Comparison of ENCODE assay signal across 23 cellular contexts in genomic region chr20:25534845-25535244, GRCh38. TPM values are rescaled to one million over a fixed set of nuclear protein-coding genes. Genes with fewer than 3 reads are reported as not detected.
A peak's percentile ranks its signal among the peaks of the same experiment; 100 is the strongest.
DNase-seq lines count a peak whose midpoint lies in the region; TF ChIP-seq lines count a peak whose summit lies in the region.
"Had no signal": no experiment of that assay in that cellular context is flagged by ENCODE, and none has a peak within 500 bp of the region (broad histone marks: within the 10 kb centered on the region; RNA-seq: fewer than 3 reads in every experiment).

No MANE protein-coding gene starts in this region.

- no peak overlapping the region for H2BK20ac ChIP-seq in H9 (ENCODE audit: low read depth, low read length, poor library complexity, severe bottlenecking)

- H3K79me1 ChIP-seq in H9 (ENCODE audit: insufficient read depth, low read depth, low read length, poor library complexity, severe bottlenecking), result peaks cover 3% of the 10 kb centered on the region

- H3K27me3 Mint-ChIP-seq in H9 (ENCODE audit: low read depth), result peaks cover 3% of the 10 kb centered on the region; the same call in 1 of the 2 replicates

- H2AK5ac ChIP-seq in H9 (ENCODE audit: insufficient read length, low read length), result no peak overlapping the region

- H3K4me3 Mint-ChIP-seq in H9, result no peak overlapping the region; a peak in 1 of 5 replicates
- H3K4me3 Mint-ChIP-seq: CD4-positive, alpha-beta memory T cell had no signal

- H3K23me2 ChIP-seq in H9 (ENCODE audit: insufficient read length, low read depth, low read length, poor library complexity, severe bottlenecking), result no peaks in the 10 kb centered on the region

- peaks cover 65 to 80% of the 10 kb centered on the region in 2 experiments for H3K4me1 Mint-ChIP-seq in H9
- H3K4me1 Mint-ChIP-seq: CD4-positive, alpha-beta memory T cell had no signal

- no peak overlapping the region for H3K9ac ChIP-seq in H9 (ENCODE audit: extremely low read depth, insufficient read length, low read length)
- H3K9ac ChIP-seq: BLaER1 treated with 17β-estradiol and CSF1 and Interleukin-3, amounts not matched to agents 10 nM and 100 nM had no signal

- H2BK15ac ChIP-seq in H9 (ENCODE audit: low read depth, low read length), result no peak overlapping the region

- H3K27ac ChIP-seq in H9 (ENCODE audit: insufficient read length, low read depth, low read length), result no peak overlapping the region
- H3K27ac ChIP-seq in ascending aorta, result peak overlapping the region; percentile 83 to 93
- peak overlapping the region; percentile 53 for H3K27ac ChIP-seq in hepatocyte
- peak overlapping the region; percentile 53 for H3K27ac ChIP-seq in thymus (ENCODE audit: low read depth)
- H3K27ac ChIP-seq: BLaER1 treated with 17β-estradiol and CSF1 and Interleukin-3, amounts not matched to agents 10 nM and 100 nM; HL-60 had no signal

- no CpG with 5 or more reads among the region's 7 CpGs for WGBS in H9 (ENCODE audit: extremely low coverage, insufficient read length, low lambda C conversion rate)
- 96% methylated on average over 7 of the region's 7 CpGs for WGBS in hepatocyte (ENCODE audit: low lambda C conversion rate, missing lambda C conversion rate)
- 99% methylated on average over 7 of the region's 7 CpGs for WGBS in thymus

- peak overlapping the region; percentile 10 to 82 (median 37); a peak in 3 of 7 replicates for H3K27ac Mint-ChIP-seq in H9
- H3K27ac Mint-ChIP-seq: CD4-positive, alpha-beta memory T cell had no signal

- in situ Hi-C loops in KBM-7 (cut with MboI; ENCODE audit: low pct_unique_long_range_greater_than_20kb, low sequenced_read_pairs), result no loop called here

- H3K79me2 ChIP-seq in H9 (ENCODE audit: insufficient read depth, low read length), result peaks cover 9% of the 10 kb centered on the region; the same call in 1 of the 2 replicates
- peaks cover 94% of the 10 kb centered on the region for H3K79me2 ChIP-seq in hepatocyte

- H2BK120ac ChIP-seq in H9 (ENCODE audit: low read depth, low read length, poor library complexity, severe bottlenecking), result no peak overlapping the region

- DNase-seq in H9 (no peak), ascending aorta (ENCODE audit: low spot score in 2 of 2) (no peak), hepatocyte (ENCODE audit: low spot score) (no peak), NCI-H1436 treated with DMSO at 0.1 percent for 48 hours (lab: John Stamatoyannopoulos, UW) (no peak), KBM-7 (no peak), NCI-H1694 treated with DMSO at 0.1 percent for 48 hours (lab: John Stamatoyannopoulos, UW) (no peak)
- DNase-seq: Caco-2; CD4-positive, alpha-beta memory T cell; DMS 273 treated with DMSO at 0.1 percent for 48 hours; DMS79 treated with DMSO at 0.1 percent for 48 hours; IMR-90; NCI-H1105; NCI-H2081; NCI-H2171; NCI-H345; NCI-H524; NCI-H774; NK-92 treated with Interleukin-12 subunit alpha and Interleukin-12 subunit beta, amount 100 ng/mL, for 24 hours had no signal

- H4K8ac ChIP-seq in H9 (replicated peaks; ENCODE audit: insufficient read length, low read depth, low read length), result no peak overlapping the region

- H3K4ac ChIP-seq in H9 (ENCODE audit: low read depth, low read length), result no peak overlapping the region

- H3K36me3 ChIP-seq in ascending aorta (no peaks in the 10 kb centered on the region), hepatocyte (replicated peaks; ENCODE audit: insufficient read depth, low read depth) (no peaks in the 10 kb centered on the region), thymus (ENCODE audit: control insufficient read depth, insufficient read depth) (peaks cover 8% of the 10 kb centered on the region)
- H3K36me3 ChIP-seq: HAP-1 had no signal

- peaks cover 10 to 24% (median 15%) of the 10 kb centered on the region in 3 experiments; a peak in 6 of 7 replicates for H3K36me3 Mint-ChIP-seq in H9 (ENCODE audit: insufficient read depth in 1 of 3, low read depth in 3 of 3)

- no peak overlapping the region for H3K56ac ChIP-seq in H9 (ENCODE audit: insufficient read length, low read depth, low read length)

- H3K4me3 ChIP-seq in ascending aorta, result no peak overlapping the region
- no peak overlapping the region for H3K4me3 ChIP-seq in hepatocyte
- no peak overlapping the region for H3K4me3 ChIP-seq in thymus (ENCODE audit: low read length)
- H3K4me3 ChIP-seq: BLaER1 treated with 17β-estradiol and CSF1 and Interleukin-3, amounts not matched to agents 10 nM and 100 nM; HAP-1 had no signal

- no peak overlapping the region for H3K4me2 ChIP-seq in H9 (ENCODE audit: insufficient read depth, insufficient read length, low read length)
- no peak overlapping the region for H3K4me2 ChIP-seq in hepatocyte
- H3K4me2 ChIP-seq: BLaER1 treated with 17β-estradiol and CSF1 and Interleukin-3, amounts not matched to agents 10 nM and 100 nM had no signal

- no peak overlapping the region for H4K91ac ChIP-seq in H9 (ENCODE audit: insufficient read length, low read depth, low read length)

- no peak overlapping the region for H2AFZ ChIP-seq in H9 (ENCODE audit: low read length)
- H2AFZ ChIP-seq in hepatocyte, result no peak overlapping the region

- no peak overlapping the region for H3K18ac ChIP-seq in H9 (ENCODE audit: insufficient read length, low read depth, low read length)

- H3K27me3 ChIP-seq in H9 (ENCODE audit: insufficient read depth, low read length) (no peaks in the 10 kb centered on the region), ascending aorta (no peaks in the 10 kb centered on the region), hepatocyte (no peaks in the 10 kb centered on the region), thymus (ENCODE audit: control insufficient read depth, insufficient read depth) (no peaks in the 10 kb centered on the region)
- H3K27me3 ChIP-seq: BLaER1 treated with 17β-estradiol and CSF1 and Interleukin-3, amounts not matched to agents 10 nM and 100 nM had no signal

- no peaks in the 10 kb centered on the region for H3K9me3 Mint-ChIP-seq in H9

- peaks cover 9% of the 10 kb centered on the region for H3K4me1 ChIP-seq in H9 (ENCODE audit: insufficient read depth, low read length)
- H3K4me1 ChIP-seq in ascending aorta, result peaks cover 22 to 46% of the 10 kb centered on the region in 2 donors
- peaks cover 21% of the 10 kb centered on the region for H3K4me1 ChIP-seq in hepatocyte (ENCODE audit: insufficient read depth)
- peaks cover 18% of the 10 kb centered on the region for H3K4me1 ChIP-seq in thymus (ENCODE audit: control insufficient read depth, insufficient read depth, low read length)
- H3K4me1 ChIP-seq: Caco-2, HAP-1 had no signal

- H4K20me1 ChIP-seq in H9 (ENCODE audit: control insufficient read depth, insufficient read depth, insufficient read length) (peaks cover 4% of the 10 kb centered on the region), hepatocyte (ENCODE audit: insufficient read depth, poor library complexity, severe bottlenecking) (peaks cover 20% of the 10 kb centered on the region)
- H4K20me1 ChIP-seq: BLaER1 treated with 17β-estradiol and CSF1 and Interleukin-3, amounts not matched to agents 10 nM and 100 nM had no signal

- no peak overlapping the region for H2BK12ac ChIP-seq in H9 (ENCODE audit: insufficient read length, low read depth, low read length)

- no peak overlapping the region for H3K14ac ChIP-seq in H9 (ENCODE audit: insufficient read depth, low read length)

- H3K23ac ChIP-seq in H9 (ENCODE audit: insufficient read length, low read depth, low read length), result no peak overlapping the region

- no peaks in the 10 kb centered on the region for H3K9me2 ChIP-seq in hepatocyte (replicated peaks; ENCODE audit: insufficient read depth)

- no peak for TF ChIP-seq CTCF in H9 (conservative IDR thresholded peaks at IDR 0.05)
- TF ChIP-seq CTCF in ascending aorta (IDR thresholded peaks at IDR 0.05), result no peak
- no peak for TF ChIP-seq CTCF in hepatocyte (IDR thresholded peaks at IDR 0.05; ENCODE audit: poor library complexity)

- H3T11ph ChIP-seq in H9 (ENCODE audit: low read length), result no peak overlapping the region

- H3K9me3 ChIP-seq in H9 (ENCODE audit: control insufficient read depth, low read depth, low read length) (no peaks in the 10 kb centered on the region), ascending aorta (no peaks in the 10 kb centered on the region), hepatocyte (ENCODE audit: low read depth) (no peaks in the 10 kb centered on the region), thymus (ENCODE audit: control insufficient read depth) (no peaks in the 10 kb centered on the region)
- H3K9me3 ChIP-seq: HAP-1 had no signal

- H2BK5ac ChIP-seq in H9 (ENCODE audit: insufficient read length, low read length), result no peak overlapping the region

- intact Hi-C loops in ascending aorta (cut with DNase I), result loop anchor here (5.0 to 10.0 kb wide), 5 partner anchors 52 to 1900 kb away; partner anchors contain the start of genes ACSS1, CST3, NINL and PYGB

- no peak overlapping the region for H4K5ac ChIP-seq in H9 (ENCODE audit: insufficient read length, low read depth, low read length)

RNA-seq across cellular contexts. Expression of gene NINL, which starts 50.5 kb away (rescaled TPM):
- total RNA-seq in H9 (2021) (29.2 and 34.3 TPM in 2 replicates), ascending aorta (18.0 TPM), hepatocyte (23.2 and 27.1 TPM in 2 replicates)
- polyA plus RNA-seq in hepatocyte (24.5 and 31.7 TPM in 2 replicates), thymus (28.5 TPM)
- total RNA-seq: HT-29 had no signal
